ENCODE assay signal across 8 cellular contexts in the genomic region with DNA sequence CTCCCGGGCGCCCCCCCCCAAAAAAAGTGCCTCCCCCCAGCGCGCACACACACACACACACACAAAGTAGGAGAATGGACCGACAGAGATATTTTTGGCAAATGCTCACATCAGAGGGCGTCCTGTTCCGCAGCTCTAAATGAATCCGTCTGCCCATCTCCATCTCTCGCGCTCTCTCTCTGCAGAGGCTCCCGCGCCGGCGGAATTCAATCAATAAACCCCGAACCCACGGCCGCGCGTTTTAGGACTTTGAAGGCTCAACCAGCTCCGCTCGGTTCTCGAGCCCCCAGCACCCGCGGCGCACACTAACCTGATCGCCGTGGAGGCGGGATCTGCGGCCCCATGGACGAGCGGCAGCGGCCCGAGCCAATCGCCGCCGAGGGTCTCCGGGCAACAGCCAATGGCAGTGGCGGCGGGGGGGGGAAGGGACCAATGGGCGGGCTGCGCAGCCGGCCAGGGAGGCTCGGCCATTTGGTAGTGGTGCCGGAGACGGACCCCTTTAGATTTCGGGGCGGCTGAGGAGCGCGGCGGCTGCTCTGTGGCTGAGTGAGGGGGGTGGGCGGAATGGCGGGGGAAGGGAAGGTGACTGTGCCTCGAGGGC. TPM values are rescaled to one million over a fixed set of nuclear protein-coding genes. Genes with fewer than 3 reads are reported as not detected.
DNase-seq lines count a peak whose midpoint lies in the region; ATAC-seq and TF ChIP-seq lines count a peak whose summit lies in the region.

A gene (minus strand): TSS at position 307 of the 601 bp plus-strand sequence. CDS start 144 bp downstream, at position 163.

- peak within 1 kb of the TSS; percentile 90 for H3K4me3 Mint-ChIP-seq in activated CD4-positive, alpha-beta T cell treated with anti-CD3 and anti-CD28 coated beads, Interleukin-2, amount 10 ng/mL, durations not matched to agents 7 days and 5 days

- peaks cover 31% of the 10 kb centered on the region for H3K4me1 Mint-ChIP-seq in activated CD4-positive, alpha-beta T cell treated with anti-CD3 and anti-CD28 coated beads, Interleukin-2, amount 10 ng/mL, durations not matched to agents 7 days and 5 days

- peaks cover 18% of the 10 kb centered on the region for H3K36me3 Mint-ChIP-seq in activated CD4-positive, alpha-beta T cell treated with anti-CD3 and anti-CD28 coated beads, Interleukin-2, amount 10 ng/mL, durations not matched to agents 7 days and 5 days (ENCODE audit: low read depth)

- ATAC-seq in HG03457 (IDR thresholded peaks at IDR 0.05; ENCODE audit: unreplicated experiment) (peak; percentile 50), left lobe of liver (peak; percentile 74)

- CTCF ChIA-PET in activated CD4-positive, alpha-beta T cell treated with anti-CD3 and anti-CD28 coated beads, Interleukin-2, amount 10 ng/mL, durations not matched to agents 7 days and 5 days (lab: Charles Lee), result interaction anchor here (1.0 kb wide), 1 partner anchor 8 kb away, joined by 3 read pairs; no protein-coding TSS in a partner anchor

- no peaks in the 10 kb centered on the region for H3K9me3 Mint-ChIP-seq in activated CD4-positive, alpha-beta T cell treated with anti-CD3 and anti-CD28 coated beads, Interleukin-2, amount 10 ng/mL, durations not matched to agents 7 days and 5 days

- H3K27ac ChIP-seq in coronary artery, result peak within 1 kb of the TSS; percentile 93 to 94

- H3K27me3 Mint-ChIP-seq in activated CD4-positive, alpha-beta T cell treated with anti-CD3 and anti-CD28 coated beads, Interleukin-2, amount 10 ng/mL, durations not matched to agents 7 days and 5 days, result no peaks in the 10 kb centered on the region

- peak; percentile 75 to 78 for DNase-seq in AML-193 (lab: John Stamatoyannopoulos, UW)
- peak; percentile 95 for DNase-seq in NCI-H69 (lab: John Stamatoyannopoulos, UW)
- DNase-seq in activated CD4-positive, alpha-beta T cell treated with anti-CD3 and anti-CD28 coated beads, Interleukin-2, amount 10 ng/mL, durations not matched to agents 7 days and 5 days, result peak; percentile 94
- DNase-seq in coronary artery (ENCODE audit: low spot score), result peak; percentile 97
- DNase-seq in left lobe of liver (ENCODE audit: low spot score), result peak; percentile 97
- peak; percentile 95 for DNase-seq in stimulated activated CD4-positive, alpha-beta T cell treated with anti-CD3 and anti-CD28 coated beads, Interleukin-2, amount 100 ng/mL, for 4 hours (ENCODE audit: low read depth)

- peak; percentile 51 for TF ChIP-seq POLR2A in GM19193 (IDR thresholded peaks at IDR 0.05; ENCODE audit: extremely low read depth, insufficient read depth, insufficient read length)

- peak within 1 kb of the TSS; percentile 86 for H3K4me3 ChIP-seq in coronary artery

- POLR2A ChIA-PET in activated CD4-positive, alpha-beta T cell treated with anti-CD3 and anti-CD28 coated beads, Interleukin-2, amount 10 ng/mL, durations not matched to agents 7 days and 5 days (lab: Charles Lee), result interaction anchor here (0.5 to 1.4 kb wide), 2 partner anchors 18 to 26 kb away, joined by 3 to 5 read pairs; no protein-coding TSS in a partner anchor

- peak within 1 kb of the TSS; percentile 97 for H3K27ac Mint-ChIP-seq in activated CD4-positive, alpha-beta T cell treated with anti-CD3 and anti-CD28 coated beads, Interleukin-2, amount 10 ng/mL, durations not matched to agents 7 days and 5 days

- no peak for TF ChIP-seq CTCF in coronary artery (IDR thresholded peaks at IDR 0.05)

RNA-seq across cellular contexts. Expression of the gene that starts here (rescaled TPM):
- total RNA-seq in activated CD4-positive, alpha-beta T cell treated with anti-CD3 and anti-CD28 coated beads, Interleukin-2, amount 10 ng/mL, durations not matched to agents 7 days and 5 days, result 100 to 1,000 TPM; 219 to 286 TPM
- total RNA-seq in left lobe of liver, result 41.5 TPM

Comparison
In these comparisons a context has a peak if more than half of its experiments do, and no peak if none do; other contexts are left out.
1. Peak in every context shown above with its lines: DNase-seq, ATAC-seq, H3K4me3 ChIP-seq and H3K27ac ChIP-seq.